Comparison of ENCODE assay signal across 1 cellular context in genomic region chr1:59705849-59706599, GRCh38.
TF ChIP-seq lines count a peak whose summit lies in the region.

No MANE protein-coding gene starts in this region.

TF ChIP-seq in IMR-90, 13 proteins besides CTCF, POLR2A, EP300 and RAD21 (continued from another document):
- TF ChIP-seq MAFK (IDR thresholded peaks at IDR 0.05; ENCODE audit: low read depth, low read length) (no peak), NFE2L2 (IDR thresholded peaks at IDR 0.05; ENCODE audit: low read depth, low read length) (no peak), BHLHE40 (IDR thresholded peaks at IDR 0.05; ENCODE audit: low read depth, low read length) (no peak), USF2 (IDR thresholded peaks at IDR 0.05; ENCODE audit: low read depth, low read length) (no peak), RCOR1 (IDR thresholded peaks at IDR 0.05; ENCODE audit: insufficient replicate concordance, low read length) (no peak), MXI1 (IDR thresholded peaks at IDR 0.05; ENCODE audit: borderline replicate concordance, low read depth, low read length) (no peak)
